In the genomic region with DNA sequence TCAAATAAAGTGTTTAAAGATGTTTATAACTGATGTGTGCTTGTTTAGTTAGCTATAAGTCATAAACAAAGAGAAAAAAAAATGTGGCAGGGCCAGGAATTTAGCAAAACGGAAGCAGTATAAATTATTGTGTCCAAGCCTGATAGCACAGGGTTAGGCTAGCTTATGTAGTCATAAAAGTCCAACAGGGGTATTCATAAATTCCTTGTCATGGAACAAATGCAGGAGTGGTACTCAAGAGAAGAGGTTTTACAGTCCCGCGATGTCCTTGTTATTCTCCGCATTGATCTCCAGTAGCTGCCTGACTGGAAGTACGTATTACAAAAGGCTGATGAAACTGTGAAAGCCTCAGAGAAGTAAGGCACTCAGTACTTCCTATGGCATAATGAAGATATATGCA, we compare ENCODE assay signal across 16 cellular contexts.
A peak's percentile ranks its signal among the peaks of the same experiment; 100 is the strongest.
DNase-seq lines count a peak whose midpoint lies in the region; ATAC-seq and TF ChIP-seq lines count a peak whose summit lies in the region.
"Had no signal": no experiment of that assay in that cellular context is flagged by ENCODE, and none has a peak within 500 bp of the region (broad histone marks: within the 10 kb centered on the region; RNA-seq: fewer than 3 reads in every experiment).

No MANE protein-coding gene starts in this region.

- H3K4me3 ChIP-seq in BLaER1 (no peak overlapping the region), DND-41 (ENCODE audit: low read depth in 1 of 2, low read length in 2 of 2) (no peak overlapping the region), fibroblast of villous mesenchyme (ENCODE audit: low read depth, low read length) (no peak overlapping the region), mesenchymal stem cell (ENCODE audit: insufficient read depth in 1 of 2, low read depth in 1 of 2, low read length in 2 of 2) (no peak overlapping the region)
- H3K4me3 ChIP-seq: BLaER1 treated with 17β-estradiol and CSF1 and Interleukin-3, amounts not matched to agents 10 nM and 100 nM; HAP-1 had no signal

- peak overlapping the region; percentile 64 for H3K4me2 ChIP-seq in BLaER1
- H3K4me2 ChIP-seq in DND-41 (ENCODE audit: insufficient read depth, low read length), result no peak overlapping the region
- H3K4me2 ChIP-seq in mesenchymal stem cell (ENCODE audit: low read length, poor library complexity, severe bottlenecking), result no peak overlapping the region

- H3K79me2 ChIP-seq in DND-41 (ENCODE audit: insufficient read depth, low read length), result no peaks in the 10 kb centered on the region

- H3K27me3 ChIP-seq in BLaER1, result no peaks in the 10 kb centered on the region
- no peaks in the 10 kb centered on the region for H3K27me3 ChIP-seq in DND-41 (ENCODE audit: insufficient read depth, low read length, poor library complexity)
- no peaks in the 10 kb centered on the region for H3K27me3 ChIP-seq in mesenchymal stem cell (ENCODE audit: control insufficient read depth in 1 of 2, insufficient read depth in 1 of 2, low read length in 2 of 2)

- no peak overlapping the region for H2BK5ac ChIP-seq in mesenchymal stem cell (ENCODE audit: low read depth, low read length, poor library complexity, severe bottlenecking)

- H3K9ac ChIP-seq in BLaER1 (no peak overlapping the region), DND-41 (ENCODE audit: low read depth, low read length) (no peak overlapping the region), mesenchymal stem cell (ENCODE audit: low read length) (no peak overlapping the region)
- H3K9ac ChIP-seq: BLaER1 treated with 17β-estradiol and CSF1 and Interleukin-3, amounts not matched to agents 10 nM and 100 nM had no signal

- no peak overlapping the region for H4K91ac ChIP-seq in mesenchymal stem cell (ENCODE audit: low read length)

- peak overlapping the region; percentile 11; the same call in 1 of the 2 replicates for H2AFZ ChIP-seq in DND-41 (ENCODE audit: low read depth, low read length)
- H2AFZ ChIP-seq in mesenchymal stem cell (ENCODE audit: low read depth, low read length), result no peak overlapping the region

- H3K79me1 ChIP-seq in mesenchymal stem cell (replicated peaks; ENCODE audit: low read length, poor library complexity, severe bottlenecking), result no peaks in the 10 kb centered on the region

- H2AK5ac ChIP-seq in mesenchymal stem cell (ENCODE audit: low read length, severe bottlenecking), result no peak overlapping the region

- ATAC-seq in DND-41 (ENCODE audit: insufficient read depth, low read depth), result no peak

- H2BK15ac ChIP-seq in mesenchymal stem cell (ENCODE audit: low read depth, poor library complexity, severe bottlenecking), result no peak overlapping the region

- H3K36me3 ChIP-seq in BLaER1 (no peaks in the 10 kb centered on the region), DND-41 (ENCODE audit: insufficient read depth, low read length) (no peaks in the 10 kb centered on the region), mesenchymal stem cell (ENCODE audit: control insufficient read depth in 1 of 2, insufficient read depth in 2 of 2, low read depth in 1 of 2, low read length in 2 of 2) (no peaks in the 10 kb centered on the region)
- H3K36me3 ChIP-seq: BLaER1 treated with 17β-estradiol and CSF1 and Interleukin-3, amounts not matched to agents 10 nM and 100 nM; HAP-1 had no signal

- TF ChIP-seq CTCF in DND-41 (IDR thresholded peaks at IDR 0.05; ENCODE audit: borderline replicate concordance, extremely low read depth, low read length, poor library complexity, severe bottlenecking), result no peak
- no peak for TF ChIP-seq CTCF in fibroblast of villous mesenchyme (IDR thresholded peaks at IDR 0.05; ENCODE audit: insufficient read depth, low read depth, low read length)

- H3K18ac ChIP-seq in mesenchymal stem cell (ENCODE audit: low read depth in 1 of 2, low read length in 2 of 2), result no peak overlapping the region

- H4K8ac ChIP-seq in mesenchymal stem cell (ENCODE audit: low read length), result no peak overlapping the region

- no peak overlapping the region for H2BK120ac ChIP-seq in mesenchymal stem cell (ENCODE audit: low read depth, low read length)

- H3K27ac ChIP-seq in BLaER1 (no peak overlapping the region), DND-41 (ENCODE audit: low read length) (no peak overlapping the region), mesenchymal stem cell (ENCODE audit: low read length, poor library complexity, severe bottlenecking) (no peak overlapping the region)
- H3K27ac ChIP-seq: BLaER1 treated with 17β-estradiol and CSF1 and Interleukin-3, amounts not matched to agents 10 nM and 100 nM had no signal

- DNase-seq in DND-41 (no peak), fibroblast of villous mesenchyme (ENCODE audit: low read depth) (peak; percentile 30), mesenchymal stem cell (peak; percentile 54), AG08395 (ENCODE audit: low spot score) (no peak), hepatic stellate cell (ENCODE audit: low spot score) (no peak)
- no peak for DNase-seq in stimulated activated naive CD4-positive, alpha-beta T cell (lab: John Stamatoyannopoulos, UW)
- DNase-seq: CD4-positive, alpha-beta T cell; CD8-positive, alpha-beta memory T cell; DMS 273 treated with DMSO at 0.1 percent for 48 hours; DMS79; GF-D8; GOT3; HFFc6 had no signal

- H3K4ac ChIP-seq in mesenchymal stem cell (ENCODE audit: low read depth in 1 of 2, low read length in 2 of 2), result no peak overlapping the region

- WGBS in mesenchymal stem cell, result 40% methylated on average over 5 of the region's 5 CpGs

- H3K23ac ChIP-seq in mesenchymal stem cell (ENCODE audit: low read length in 2 of 2), result no peak overlapping the region

- no peaks in the 10 kb centered on the region for H3K9me3 ChIP-seq in BLaER1
- H3K9me3 ChIP-seq in DND-41 (ENCODE audit: insufficient read depth, low read length, severe bottlenecking), result no peaks in the 10 kb centered on the region
- H3K9me3 ChIP-seq in mesenchymal stem cell (ENCODE audit: control insufficient read depth, low read length), result no peaks in the 10 kb centered on the region
- H3K9me3 ChIP-seq: HAP-1 had no signal

- H4K20me1 ChIP-seq in BLaER1, result no peaks in the 10 kb centered on the region
- H4K20me1 ChIP-seq in DND-41 (ENCODE audit: insufficient read depth, low read length), result no peaks in the 10 kb centered on the region
- H4K20me1 ChIP-seq: BLaER1 treated with 17β-estradiol and CSF1 and Interleukin-3, amounts not matched to agents 10 nM and 100 nM had no signal

- no peak overlapping the region for H2BK12ac ChIP-seq in mesenchymal stem cell (ENCODE audit: low read length in 2 of 2)

- H3K4me1 ChIP-seq in BLaER1 (peaks cover 29% of the 10 kb centered on the region), DND-41 (ENCODE audit: insufficient read depth, low read length) (no peaks in the 10 kb centered on the region), mesenchymal stem cell (ENCODE audit: control insufficient read depth, insufficient read depth, low read depth, low read length) (peaks cover 2% of the 10 kb centered on the region)
- H3K4me1 ChIP-seq: HAP-1 had no signal

- no peak overlapping the region for H3K14ac ChIP-seq in mesenchymal stem cell (ENCODE audit: low read length in 2 of 2)

Comparison
In these comparisons a context has a peak if more than half of its experiments do, and no peak if none do; other contexts are left out.
1. DNase-seq: peak in fibroblast of villous mesenchyme (single experiment) and mesenchymal stem cell (single experiment); none in DND-41 (single experiment), stimulated activated naive CD4-positive, alpha-beta T cell (0 of 6), AG08395 (single experiment) and hepatic stellate cell (single experiment).